ENCODE assay signal across 8 cellular contexts in the genomic region with DNA sequence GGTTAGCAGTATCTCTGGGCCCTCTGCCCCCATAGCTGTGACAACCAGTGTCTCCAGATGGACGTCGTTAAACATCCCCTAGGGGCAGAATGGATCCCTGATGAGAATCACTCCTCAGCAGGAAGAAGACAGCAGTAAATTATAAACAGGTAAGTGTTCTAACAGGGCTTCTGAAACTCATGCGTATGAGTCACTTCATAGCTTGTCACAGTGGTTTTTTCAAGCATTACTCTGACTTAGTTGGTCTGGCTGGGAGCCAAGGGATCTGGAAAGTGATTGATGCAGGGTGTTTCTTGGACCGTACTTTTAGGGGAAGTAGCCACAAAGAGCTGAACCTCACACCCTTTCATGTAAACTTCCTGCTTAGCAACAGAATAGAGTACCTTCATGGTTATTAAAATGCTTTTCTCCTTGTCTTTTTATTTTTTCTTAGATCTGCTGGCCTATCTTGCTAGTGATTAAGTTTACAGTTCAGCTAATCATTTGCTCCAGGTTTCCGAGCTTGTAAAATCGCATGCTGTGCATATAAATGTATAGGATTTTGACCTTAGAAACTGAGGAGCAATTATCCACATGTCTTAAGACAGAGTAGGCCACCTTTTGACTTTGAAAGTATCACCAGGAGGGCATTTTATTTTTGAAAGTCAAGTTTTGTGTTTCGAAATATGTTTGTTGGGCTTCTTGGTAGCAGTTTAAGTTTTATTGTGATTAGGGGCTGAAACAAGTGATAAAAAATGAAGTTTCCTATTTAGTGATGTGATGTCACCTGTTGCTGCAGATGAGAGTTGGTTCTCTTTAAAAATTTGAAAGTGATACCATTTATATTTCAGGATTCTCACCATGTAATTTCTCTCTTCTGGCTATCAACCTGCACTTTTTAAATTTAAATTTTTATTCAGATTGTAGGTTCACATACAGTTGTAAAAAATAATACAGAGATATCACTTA.
DNase-seq lines count a peak whose midpoint lies in the region; ATAC-seq, FAIRE-seq and TF ChIP-seq lines count a peak whose summit lies in the region.

No MANE protein-coding gene starts in this region.

- H3K4me3 Mint-ChIP-seq in Calu3 (ENCODE audit: low read depth, unreplicated experiment) = no peak overlapping the region

- peak; percentile 61 for DNase-seq in Calu3
- peak; percentile 97 for DNase-seq in astrocyte of the hippocampus (ENCODE audit: low read depth, low spot score)
- peak; percentile 70 for DNase-seq in kidney
- DNase-seq in stimulated activated CD8-positive, alpha-beta memory T cell treated with anti-CD3 and anti-CD28 coated beads, Interleukin-12 subunit alpha, Interleukin-12 subunit beta, amount 100 ng/mL, for 1 hour (ENCODE audit: low read depth) = peak; percentile 36
- no peak for DNase-seq in NCI-H1694 treated with DMSO at 0.1 percent for 48 hours (lab: John Stamatoyannopoulos, UW)

- H3K27me3 Mint-ChIP-seq in Calu3 (ENCODE audit: unreplicated experiment) = no peaks in the 10 kb centered on the region

- no peak overlapping the region for H3K27ac Mint-ChIP-seq in Calu3 (ENCODE audit: unreplicated experiment)

- H3K9me3 Mint-ChIP-seq in Calu3 (ENCODE audit: low read depth, unreplicated experiment) = peaks cover 13% of the 10 kb centered on the region

- H3K27ac ChIP-seq in OCI-LY3 (ENCODE audit: low read length) = peak overlapping the region; percentile 89
- H3K27ac ChIP-seq in kidney (ENCODE audit: low read depth in 2 of 2, low read length in 2 of 2) = peak overlapping the region in 1 of 2 donors; percentile 26

- H3K4me1 Mint-ChIP-seq in Calu3 (ENCODE audit: low read depth, unreplicated experiment) = no peaks in the 10 kb centered on the region

- H3K4me3 ChIP-seq in OCI-LY3 (ENCODE audit: low read length) (peak overlapping the region; percentile 53), kidney (ENCODE audit: low read length in 2 of 2) (no peak overlapping the region)

- H3K4me2 ChIP-seq in OCI-LY3 (ENCODE audit: low read length) = peak overlapping the region; percentile 75

- peak; percentile 44 for FAIRE-seq in kidney (lab: Jason Lieb, UNC)

- ATAC-seq in GM19025 (IDR thresholded peaks at IDR 0.05; ENCODE audit: low read depth, unreplicated experiment) (peak; percentile 93), HG03066 (IDR thresholded peaks at IDR 0.05; ENCODE audit: low read depth, unreplicated experiment) (peak; percentile 94)

- no TSS peak for BruUV-seq in Calu3 (replicated peaks; lab: Mats Ljungman, UMichigan)

- H3K9me3 ChIP-seq in OCI-LY3 (ENCODE audit: insufficient read depth, low read length) (no peaks in the 10 kb centered on the region), kidney (ENCODE audit: control insufficient read depth in 1 of 2, low read length in 2 of 2) (no peaks in the 10 kb centered on the region)

- H3K79me2 ChIP-seq in OCI-LY3 (ENCODE audit: low read length) = peaks cover 10% of the 10 kb centered on the region; the same call in 1 of the 2 replicates

- intact Hi-C loops in Calu3 (cut with micrococcal nuclease; ENCODE audit: unreplicated experiment) (no loop called here), kidney (cut with DNase I) (no loop called here)

- H2AFZ ChIP-seq in OCI-LY3 (ENCODE audit: low read depth, low read length) = no peak overlapping the region

- CTCF ChIA-PET in Calu3 (lab: Charles Lee) = interaction anchor here (0.6 kb wide), 1 partner anchor 42 kb away, joined by 5 read pairs; no protein-coding TSS in a partner anchor

- peaks cover 80% of the 10 kb centered on the region for H3K4me1 ChIP-seq in OCI-LY3 (ENCODE audit: low read length)
- peaks cover 3 to 14% of the 10 kb centered on the region in 2 donors for H3K4me1 ChIP-seq in kidney (ENCODE audit: control insufficient read depth in 1 of 2, insufficient read depth in 1 of 2, low read depth in 1 of 2, low read length in 2 of 2)

- no peaks in the 10 kb centered on the region for H3K27me3 ChIP-seq in OCI-LY3 (ENCODE audit: low read depth, low read length)

- no peaks in the 10 kb centered on the region for H4K20me1 ChIP-seq in OCI-LY3 (ENCODE audit: insufficient read depth, low read length)

- no peaks in the 10 kb centered on the region for H3K36me3 Mint-ChIP-seq in Calu3 (ENCODE audit: insufficient read depth, unreplicated experiment)

- no peak for TF ChIP-seq CTCF in Calu3 (IDR thresholded peaks at IDR 0.05; ENCODE audit: unreplicated experiment)
- peak; percentile 32 for TF ChIP-seq CTCF in OCI-LY3 (IDR thresholded peaks at IDR 0.05; ENCODE audit: low read depth, low read length)
- peak; percentile 14 for TF ChIP-seq CTCF in kidney (IDR thresholded peaks at IDR 0.05; ENCODE audit: borderline replicate concordance, extremely low read depth, insufficient read depth)

- peak overlapping the region; percentile 36 for H3K9ac ChIP-seq in OCI-LY3 (ENCODE audit: low read length)
- no peak overlapping the region for H3K9ac ChIP-seq in kidney (ENCODE audit: low read length in 2 of 2)

- H3K36me3 ChIP-seq in OCI-LY3 (replicated peaks; ENCODE audit: low read depth, low read length) = no peaks in the 10 kb centered on the region
- no peaks in the 10 kb centered on the region for H3K36me3 ChIP-seq in kidney (ENCODE audit: control insufficient read depth in 1 of 2, insufficient read depth in 2 of 2, low read length in 2 of 2)
